In genomic region chr7:128262273-128263028, GRCh38 we compare ENCODE assay signal across 20 cellular contexts. TPM values are rescaled to one million over a fixed set of nuclear protein-coding genes. Genes with fewer than 3 reads are reported as not detected.
A peak's percentile ranks its signal among the peaks of the same experiment; 100 is the strongest.
DNase-seq lines count a peak whose midpoint lies in the region; ATAC-seq, FAIRE-seq and TF ChIP-seq lines count a peak whose summit lies in the region.
"Had no signal": no experiment of that assay in that cellular context is flagged by ENCODE, and none has a peak within 500 bp of the region (broad histone marks: within the 10 kb centered on the region; RNA-seq: fewer than 3 reads in every experiment).

No MANE protein-coding gene starts in this region.

- no peaks in the 10 kb centered on the region for H3K36me3 Mint-ChIP-seq in type B pancreatic cell
- H3K36me3 Mint-ChIP-seq in T-helper 2 cell treated with Interferon-gamma antibody and Interleukin-4, amounts not matched to agents 5 μg/mL and 100 μg/mL, for 36 hours (ENCODE audit: low read depth): no peaks in the 10 kb centered on the region

- TF ChIP-seq POLR2A in K562 (conservative IDR thresholded peaks at IDR 0.05): no peak
- TF ChIP-seq POLR2A in sigmoid colon (IDR thresholded peaks at IDR 0.05): no peak

- in situ Hi-C loops in K562 (cut with MboI): no loop called here

- peak; percentile 31 for DNase-seq in activated effector memory CD4-positive, alpha-beta T cell treated with anti-CD3 and anti-CD28 coated beads, Interleukin-2, amount 50 U/mL, for 16 hours
- no peak for DNase-seq in activated effector memory CD4-positive, alpha-beta T cell treated with Interleukin-2 at 50 U/mL for 16 hours
- DNase-seq in K562 (ENCODE audit: extremely low read depth in 1 of 4, low spot score in 3 of 4): no peak
- DNase-seq in type B pancreatic cell (ENCODE audit: extremely low spot score, unreplicated experiment): no peak
- no peak for DNase-seq in sigmoid colon
- no peak for DNase-seq in T-helper 2 cell treated with Interferon-gamma antibody and Interleukin-4, amounts not matched to agents 5 μg/mL and 100 μg/mL, for 36 hours (ENCODE audit: low spot score)
- DNase-seq: AML-193; CD4-positive, alpha-beta T cell; DMS153; DMS79; GF-D8; GOT3; H9 had no signal

- CTCF ChIA-PET in K562 (lab: Yijun Ruan, JAX; ENCODE audit: low intra/inter-chr PET ratio): no interaction called here

- H2AFZ ChIP-seq in K562 (ENCODE audit: low read depth, low read length): no peak overlapping the region; the same call in 1 of the 2 replicates

- TF ChIP-seq EP300 in K562 (IDR thresholded peaks at IDR 0.05; ENCODE audit: low read length) (no peak), sigmoid colon (IDR thresholded peaks at IDR 0.05) (no peak)

- H3K27me3 Mint-ChIP-seq in type B pancreatic cell: no peaks in the 10 kb centered on the region
- peaks cover 17% of the 10 kb centered on the region for H3K27me3 Mint-ChIP-seq in T-helper 2 cell treated with Interferon-gamma antibody and Interleukin-4, amounts not matched to agents 5 μg/mL and 100 μg/mL, for 36 hours (ENCODE audit: low read depth)

- H3K9ac ChIP-seq in K562 (ENCODE audit: insufficient read depth in 1 of 2, low read depth in 2 of 2, low read length in 2 of 2): no peak overlapping the region
- H3K9ac ChIP-seq in iPS-15b (ENCODE audit: low read depth, low read length): no peak overlapping the region

- H3K79me2 ChIP-seq in K562 (ENCODE audit: control insufficient read depth, insufficient read depth, low read length): no peaks in the 10 kb centered on the region

- H3K27ac Mint-ChIP-seq in type B pancreatic cell: peak overlapping the region; percentile 20
- H3K27ac Mint-ChIP-seq in T-helper 2 cell treated with Interferon-gamma antibody and Interleukin-4, amounts not matched to agents 5 μg/mL and 100 μg/mL, for 36 hours: no peak overlapping the region
- H3K27ac Mint-ChIP-seq: CD4-positive, alpha-beta T cell; H9 had no signal

- intact Hi-C loops in K562 (cut with micrococcal nuclease) (no loop called here), sigmoid colon (cut with DNase I) (no loop called here)

- H3K4me3 ChIP-seq in K562 (no peak overlapping the region), iPS-15b (ENCODE audit: low read depth, low read length) (peak overlapping the region; percentile 8), sigmoid colon (no peak overlapping the region)
- H3K4me3 ChIP-seq: A549 had no signal

- POLR2A ChIA-PET in K562 (lab: Yijun Ruan, JAX): interaction anchor here (0.5 to 1.4 kb wide), 3 partner anchors 15 to 1270 kb away, joined by 3 to 4 read pairs (median 4); no protein-coding TSS in a partner anchor

- TF ChIP-seq RAD21 in K562 (CRISPR knock-in tag; conservative IDR thresholded peaks at IDR 0.05 in 1 of 2, IDR thresholded peaks at IDR 0.05 in 1 of 2): no peak

- H3K4me3 Mint-ChIP-seq in type B pancreatic cell: no peak overlapping the region
- H3K4me3 Mint-ChIP-seq in T-helper 2 cell treated with Interferon-gamma antibody and Interleukin-4, amounts not matched to agents 5 μg/mL and 100 μg/mL, for 36 hours: no peak overlapping the region
- H3K4me3 Mint-ChIP-seq: CD4-positive, alpha-beta T cell had no signal

- H3K36me3 ChIP-seq in K562 (ENCODE audit: control insufficient read depth, insufficient read depth, low read length): no peaks in the 10 kb centered on the region
- no peaks in the 10 kb centered on the region for H3K36me3 ChIP-seq in iPS-15b (ENCODE audit: control insufficient read depth, insufficient read depth, low read length)
- no peaks in the 10 kb centered on the region for H3K36me3 ChIP-seq in sigmoid colon

- FAIRE-seq in K562 (lab: Jason Lieb, UNC): no peak
- FAIRE-seq: A549 had no signal

- no TSS peak for BruUV-seq in K562 (replicated peaks; lab: Mats Ljungman, UMichigan)

- no peak for ATAC-seq in K562
- ATAC-seq in HG02763 (IDR thresholded peaks at IDR 0.05; ENCODE audit: unreplicated experiment): no peak

- H3K27me3 ChIP-seq in K562 (ENCODE audit: control insufficient read depth in 2 of 2, insufficient read depth in 2 of 2, low read length in 2 of 2): peaks cover under 1 to 38% of the 10 kb centered on the region in 2 experiments; a peak in 3 of 5 replicates
- peaks cover 3% of the 10 kb centered on the region for H3K27me3 ChIP-seq in iPS-15b (ENCODE audit: control insufficient read depth, insufficient read depth, low read length)
- H3K27me3 ChIP-seq in sigmoid colon: no peaks in the 10 kb centered on the region

- TF ChIP-seq CTCF in K562 (IDR thresholded peaks at IDR 0.05 in 2 of 3, conservative IDR thresholded peaks at IDR 0.05 in 1 of 3; ENCODE audit: insufficient read depth in 2 of 3, low read depth in 1 of 3, low read length in 3 of 3) (no peak), type B pancreatic cell (conservative IDR thresholded peaks at IDR 0.05) (no peak), sigmoid colon (IDR thresholded peaks at IDR 0.05) (no peak)

- no peak overlapping the region for H3K27ac ChIP-seq in K562 (ENCODE audit: extremely low read depth, low read depth, low read length)
- no peak overlapping the region for H3K27ac ChIP-seq in sigmoid colon
- H3K27ac ChIP-seq: 22Rv1, A549, C4-2B had no signal

- no peaks in the 10 kb centered on the region for H3K9me1 ChIP-seq in K562 (ENCODE audit: control insufficient read depth, insufficient read depth, low read length)

- no peaks in the 10 kb centered on the region for H3K9me3 Mint-ChIP-seq in type B pancreatic cell
- no peaks in the 10 kb centered on the region for H3K9me3 Mint-ChIP-seq in T-helper 2 cell treated with Interferon-gamma antibody and Interleukin-4, amounts not matched to agents 5 μg/mL and 100 μg/mL, for 36 hours
- H3K9me3 Mint-ChIP-seq: CD4-positive, alpha-beta T cell; H9 had no signal

- WGBS in K562 (ENCODE audit: insufficient coverage, low coverage, missing lambda C conversion rate): 17% methylated on average over 15 of the region's 15 CpGs
- 96% methylated on average over 15 of the region's 15 CpGs for WGBS in sigmoid colon, 2 donors

- H3K4me1 Mint-ChIP-seq in type B pancreatic cell (ENCODE audit: unreplicated experiment): peaks cover 27% of the 10 kb centered on the region
- H3K4me1 Mint-ChIP-seq in T-helper 2 cell treated with Interferon-gamma antibody and Interleukin-4, amounts not matched to agents 5 μg/mL and 100 μg/mL, for 36 hours (ENCODE audit: low read depth): no peaks in the 10 kb centered on the region

- peaks cover 11 to 14% of the 10 kb centered on the region in 2 experiments for H3K4me1 ChIP-seq in K562 (replicated peaks in 1 of 2; ENCODE audit: control insufficient read depth in 2 of 2, insufficient read depth in 2 of 2, low read length in 2 of 2)
- H3K4me1 ChIP-seq in iPS-15b (ENCODE audit: control insufficient read depth, insufficient read depth, low read length): peaks cover 31% of the 10 kb centered on the region
- peaks cover 0 to 14% (median 10%) of the 10 kb centered on the region in 4 donors for H3K4me1 ChIP-seq in sigmoid colon

- no peak overlapping the region; the same call in 1 of the 2 replicates for H3K4me2 ChIP-seq in K562 (ENCODE audit: insufficient read depth, low read length)
- H3K4me2 ChIP-seq: A549 had no signal

- no peaks in the 10 kb centered on the region for H4K20me1 ChIP-seq in K562 (replicated peaks; ENCODE audit: control insufficient read depth, insufficient read depth, low read length)

- H3K9me3 ChIP-seq in K562 (replicated peaks; ENCODE audit: control insufficient read depth, insufficient read depth, low read depth, low read length) (no peaks in the 10 kb centered on the region), iPS-15b (ENCODE audit: control insufficient read depth, insufficient read depth, low read length) (no peaks in the 10 kb centered on the region), sigmoid colon (no peaks in the 10 kb centered on the region)
- H3K9me3 ChIP-seq: A549 had no signal

RNA-seq across cellular contexts. Expression of gene LEP, which starts 21.4 kb away (rescaled TPM):
- not detected in 2 replicates for total RNA-seq in K562 (2011; cell fraction: chromatin; rRNA removed; ENCODE audit: low replicate concordance)
- total RNA-seq in K562 (2011; cell fraction: nucleolus; rRNA removed): not detected in 2 replicates
- not detected in 2 replicates for total RNA-seq in K562 (2011; cell fraction: nucleoplasm; rRNA removed)
- total RNA-seq in K562 (2014; rRNA removed): not detected in 2 replicates
- not detected in 2 replicates for total RNA-seq in K562 (2014; rRNA removed; fragmentation: Illumina TruSeq; extraction: Trizol)
- total RNA-seq in K562 (2015; rRNA removed; fragmentation: Illumina TruSeq; extraction: Trizol): not detected in 2 replicates
- not detected in 2 replicates for total RNA-seq in K562 (2021)
- polyA plus RNA-seq in K562 (2011; rRNA removed): not detected in 2 replicates
- polyA plus RNA-seq in K562 (2011; cell fraction: cytosol; rRNA removed): not detected in 2 replicates
- not detected in 2 replicates for polyA plus RNA-seq in K562 (2011; cell fraction: nucleus; rRNA removed)
- 0.04 and 0.06 TPM in 2 replicates for polyA plus RNA-seq in K562 (2012)
- polyA plus RNA-seq in K562 (2014; fragmentation: Illumina TruSeq; extraction: Trizol): not detected in 2 replicates
- not detected for polyA plus RNA-seq in K562 (2014; fragmentation: Nextera tagmentation; extraction: Ambion mirVana)
- polyA plus RNA-seq in K562 (2014; rRNA removed): not detected in 2 replicates
- not detected in 2 replicates for polyA minus RNA-seq in K562 (2011; rRNA and poly(A)+ RNA removed)
- not detected in 2 replicates for polyA minus RNA-seq in K562 (2011; cell fraction: cytosol; rRNA and poly(A)+ RNA removed)
- not detected in 2 replicates for polyA minus RNA-seq in K562 (2011; cell fraction: nucleus; rRNA and poly(A)+ RNA removed)
- total RNA-seq in type B pancreatic cell (ENCODE audit: low replicate concordance): not detected in 2 replicates
- total RNA-seq in sigmoid colon: 1 to 10 TPM in 1 of 4 donors, under 1 TPM in 2, not detected in 1; 0.16 to 1.4 (median 0.27) TPM
- polyA plus RNA-seq in sigmoid colon: 1 to 10 TPM in 1 of 3 donors, not detected in 2; 5.4 TPM
- total RNA-seq: CD4-positive, alpha-beta T cell; Daoy; H9; HT-29 had no signal
- polyA plus RNA-seq: A549 had no signal
